ENCODE assay signal across 6 cellular contexts in the genomic region with DNA sequence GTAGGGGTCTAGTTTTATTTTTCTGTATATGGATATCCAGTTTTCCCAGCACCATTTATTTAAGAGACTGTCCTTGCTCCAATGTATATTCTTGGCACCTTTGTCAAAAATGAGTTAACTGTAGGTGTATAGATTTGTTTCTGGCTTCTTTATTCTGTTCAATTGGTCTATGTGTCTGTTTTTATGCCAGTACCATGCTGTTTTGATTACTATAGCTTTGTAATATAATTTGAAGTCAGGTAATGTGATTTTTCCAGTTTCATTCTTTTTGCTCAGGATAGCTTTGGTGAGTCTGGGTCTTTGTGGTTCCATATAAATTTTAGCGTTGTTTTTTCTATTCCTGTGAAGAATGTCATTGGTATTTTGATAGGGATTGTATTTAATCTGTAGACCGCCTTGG. TPM values are rescaled to one million over a fixed set of nuclear protein-coding genes. Genes with fewer than 3 reads are reported as not detected.
"Had no signal": no experiment of that assay in that cellular context is flagged by ENCODE, and none has a peak within 500 bp of the region (broad histone marks: within the 10 kb centered on the region; RNA-seq: fewer than 3 reads in every experiment).

No MANE protein-coding gene starts in this region.

RNA-seq across cellular contexts. Expression of a gene that starts 28.7 kb away (rescaled TPM):
- total RNA-seq: GM23248, GM23338, H1, H4, H9, HFFc6 had no signal
- polyA plus RNA-seq: GM23248, H1 had no signal
